ENCODE assay signal across 9 cellular contexts in the genomic region with DNA sequence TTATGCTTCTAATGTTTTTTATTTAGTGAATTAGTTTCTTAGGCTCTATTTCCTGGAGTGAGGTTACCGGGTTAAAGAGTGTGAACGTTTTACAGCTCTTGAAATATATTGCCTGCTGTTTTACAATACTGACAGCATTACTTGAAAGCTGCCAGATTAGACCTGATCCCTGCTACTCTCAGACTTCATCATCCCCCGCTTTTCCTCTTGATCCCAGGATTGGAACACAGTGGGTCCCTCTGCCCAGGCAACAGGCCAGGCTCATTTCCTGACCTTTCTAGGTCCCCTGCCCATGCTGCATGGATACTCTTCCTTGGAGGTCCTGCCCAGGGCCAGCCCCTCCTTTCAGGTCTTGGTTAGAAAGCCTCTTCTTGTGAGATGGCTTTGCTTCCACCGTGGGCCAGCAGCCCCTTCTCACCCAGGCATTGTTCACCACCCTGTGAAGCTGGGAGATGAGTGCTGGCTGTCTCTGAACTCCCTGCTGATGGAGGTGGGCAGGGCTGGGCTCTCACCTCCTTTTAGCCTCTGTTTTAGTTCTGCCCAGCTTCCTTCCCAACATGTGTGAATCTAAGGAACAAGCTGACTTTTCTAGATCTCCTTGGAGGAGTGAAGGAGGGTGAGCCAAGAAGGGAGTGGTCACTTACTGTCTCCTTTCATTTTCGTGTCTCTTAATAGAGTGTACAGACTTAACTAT. TPM values are rescaled to one million over a fixed set of nuclear protein-coding genes. Genes with fewer than 3 reads are reported as not detected.
DNase-seq lines count a peak whose midpoint lies in the region; ATAC-seq and TF ChIP-seq lines count a peak whose summit lies in the region.
"Had no signal": no experiment of that assay in that cellular context is flagged by ENCODE, and none has a peak within 500 bp of the region (broad histone marks: within the 10 kb centered on the region; RNA-seq: fewer than 3 reads in every experiment).

No MANE protein-coding gene starts in this region.

- no peaks in the 10 kb centered on the region for H3K27me3 Mint-ChIP-seq in activated T-cell treated with anti-CD3 and anti-CD28 coated beads, Interleukin-2, amount 50 U/mL, for 24 hours

- H3K4me1 Mint-ChIP-seq in activated T-cell treated with anti-CD3 and anti-CD28 coated beads, Interleukin-2, amount 50 U/mL, for 24 hours (ENCODE audit: low read depth) = peaks cover 72% of the 10 kb centered on the region

- H3K27me3 ChIP-seq in upper lobe of right lung (no peaks in the 10 kb centered on the region), HAP-1 (ENCODE audit: low read depth) (no peaks in the 10 kb centered on the region)

- H3K27ac ChIP-seq in upper lobe of right lung = peak overlapping the region; percentile 52

- H3K36me3 ChIP-seq in upper lobe of right lung = peaks cover 14% of the 10 kb centered on the region
- peaks cover 12% of the 10 kb centered on the region for H3K36me3 ChIP-seq in HAP-1 (replicated peaks)

- TF ChIP-seq CTCF in choroid plexus epithelial cell (conservative IDR thresholded peaks at IDR 0.05; ENCODE audit: low read depth, low read length) (no peak), upper lobe of right lung (IDR thresholded peaks at IDR 0.05) (no peak)

- intact Hi-C loops in upper lobe of right lung (cut with DNase I) = no loop called here

- in situ Hi-C loops in HAP-1 (cut with MboI; ENCODE audit: low sequenced_read_pairs) = no loop called here

- peak overlapping the region; percentile 41 for H3K27ac Mint-ChIP-seq in activated T-cell treated with anti-CD3 and anti-CD28 coated beads, Interleukin-2, amount 50 U/mL, for 24 hours

- H3K36me3 Mint-ChIP-seq in activated T-cell treated with anti-CD3 and anti-CD28 coated beads, Interleukin-2, amount 50 U/mL, for 24 hours (ENCODE audit: low read depth) = peaks cover 50% of the 10 kb centered on the region

- peak; percentile 76 for ATAC-seq in upper lobe of right lung
- ATAC-seq in GM19023 (IDR thresholded peaks at IDR 0.05; ENCODE audit: unreplicated experiment) = no peak

- H3K4me3 ChIP-seq in choroid plexus epithelial cell (ENCODE audit: low read depth, low read length) (no peak overlapping the region), upper lobe of right lung (no peak overlapping the region), HAP-1 (no peak overlapping the region)

- H3K4me1 ChIP-seq in upper lobe of right lung = peaks cover 73% of the 10 kb centered on the region
- peaks cover 51% of the 10 kb centered on the region for H3K4me1 ChIP-seq in HAP-1

- no peak overlapping the region for H3K4me3 Mint-ChIP-seq in activated T-cell treated with anti-CD3 and anti-CD28 coated beads, Interleukin-2, amount 50 U/mL, for 24 hours

- no peaks in the 10 kb centered on the region for H3K9me3 ChIP-seq in upper lobe of right lung
- no peaks in the 10 kb centered on the region for H3K9me3 ChIP-seq in HAP-1

- no peak for DNase-seq in activated T-cell treated with anti-CD3 and anti-CD28 coated beads, Interleukin-2, amount 50 U/mL, for 24 hours
- no peak for DNase-seq in activated T-cell treated with anti-CD3 and anti-CD28 coated beads, Interleukin-2, amount 50 U/mL, for 1 hour
- DNase-seq in choroid plexus epithelial cell (ENCODE audit: low read depth) (peak; percentile 73), medulla oblongata (ENCODE audit: extremely low spot score) (peak; percentile 65), upper lobe of right lung (no peak), HAP-1 (ENCODE audit: low spot score in 2 of 2) (no peak), NOMO-1 treated with DMSO at 0.1 percent for 48 hours (lab: John Stamatoyannopoulos, UW; ENCODE audit: unreplicated experiment) (no peak)
- DNase-seq: islet precursor cell had no signal

- H3K9me3 Mint-ChIP-seq in activated T-cell treated with anti-CD3 and anti-CD28 coated beads, Interleukin-2, amount 50 U/mL, for 24 hours = no peaks in the 10 kb centered on the region

RNA-seq across cellular contexts. Expression of a gene that starts 15.5 kb away (rescaled TPM):
- total RNA-seq in upper lobe of right lung = 46.0 TPM

RNA-seq across cellular contexts. Expression of a gene that starts 17.4 kb away (rescaled TPM):
- total RNA-seq in upper lobe of right lung = 109 TPM

Comparison
In these comparisons a context has a peak if more than half of its experiments do, and no peak if none do; other contexts are left out.
1. DNase-seq: peak in choroid plexus epithelial cell (single experiment) and medulla oblongata (single experiment); none in activated T-cell treated with anti-CD3 and anti-CD28 coated beads, Interleukin-2, amount 50 U/mL, for 24 hours (single experiment), activated T-cell treated with anti-CD3 and anti-CD28 coated beads, Interleukin-2, amount 50 U/mL, for 1 hour (single experiment), upper lobe of right lung (single experiment), HAP-1 (0 of 2) and NOMO-1 treated with DMSO at 0.1 percent for 48 hours (single experiment).